11 cellular contexts compared by ENCODE assay signal in the genomic region with DNA sequence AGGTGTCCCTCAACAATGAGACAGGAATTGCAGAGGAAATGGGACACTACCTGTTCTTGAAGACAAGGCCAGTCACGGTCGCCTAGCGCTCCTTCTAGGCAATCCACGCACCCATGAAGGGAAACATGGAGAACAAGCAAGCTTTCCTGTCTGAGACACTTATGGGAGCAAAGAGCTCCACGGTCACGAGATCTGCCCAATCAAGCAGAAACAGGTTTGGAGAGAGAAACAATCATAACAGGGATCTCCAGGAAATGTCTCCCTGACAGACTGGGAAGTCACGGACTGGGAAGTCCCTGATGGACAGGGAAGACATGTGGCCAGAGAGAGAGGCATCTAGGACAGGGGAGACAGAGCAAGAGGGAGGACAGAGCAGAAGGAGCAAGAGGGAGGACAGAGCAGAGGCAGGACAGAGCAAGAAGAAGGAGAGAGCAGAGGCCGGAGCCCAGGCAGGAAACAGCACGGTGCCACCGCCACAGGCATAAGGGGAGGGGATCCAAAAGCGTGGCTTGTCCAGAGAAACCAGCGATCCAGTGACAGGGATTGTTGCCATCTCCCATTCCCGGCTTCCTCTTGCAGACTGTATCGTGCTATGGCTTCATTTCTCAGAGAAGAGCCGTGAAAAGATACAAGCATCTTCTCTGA.
DNase-seq lines count a peak whose midpoint lies in the region; ATAC-seq and TF ChIP-seq lines count a peak whose summit lies in the region.
"Had no signal": no experiment of that assay in that cellular context is flagged by ENCODE, and none has a peak within 500 bp of the region (broad histone marks: within the 10 kb centered on the region; RNA-seq: fewer than 3 reads in every experiment).

No MANE protein-coding gene starts in this region.

- H3K9me3 Mint-ChIP-seq in CD4-positive, alpha-beta memory T cell = peaks cover 0 to 9% (median 0%) of the 10 kb centered on the region in 8 donors
- peaks cover 2 to 22% (median 18%) of the 10 kb centered on the region in 5 experiments for H3K9me3 Mint-ChIP-seq in brain
- H3K9me3 Mint-ChIP-seq in nephron = no peaks in the 10 kb centered on the region

- no peaks in the 10 kb centered on the region for H3K9me3 ChIP-seq in BLaER1
- no peaks in the 10 kb centered on the region for H3K9me3 ChIP-seq in CD4-positive, alpha-beta memory T cell (ENCODE audit: control insufficient read depth in 1 of 2, low read length in 2 of 2)
- H3K9me3 ChIP-seq: SJCRH30 had no signal

- peak overlapping the region; percentile 87 for H3K4me2 ChIP-seq in BLaER1

- peak overlapping the region in 1 of 7 donors; percentile 15 for H3K27ac Mint-ChIP-seq in CD4-positive, alpha-beta memory T cell
- H3K27ac Mint-ChIP-seq in brain = peak overlapping the region; percentile 43 to 94 (median 78)
- no peak overlapping the region for H3K27ac Mint-ChIP-seq in nephron

- no peaks in the 10 kb centered on the region for H3K36me3 Mint-ChIP-seq in CD4-positive, alpha-beta memory T cell
- H3K36me3 Mint-ChIP-seq in brain (peaks cover 2% of the 10 kb centered on the region), nephron (ENCODE audit: low read depth) (no peaks in the 10 kb centered on the region)

- intact Hi-C loops in CD4-positive, alpha-beta memory T cell (cut with micrococcal nuclease) = loop anchor here (2.0 kb wide), 1 partner anchor 168 kb away; a partner anchor contains a TSS

- DNase-seq in CD4-positive, alpha-beta memory T cell = no peak
- DNase-seq in NCI-H1694 treated with DMSO at 0.1 percent for 48 hours (lab: John Stamatoyannopoulos, UW) = no peak
- DNase-seq in HCEC 1CT = no peak
- DNase-seq: activated CD4-positive, CD25-positive, alpha-beta regulatory T cell treated with anti-CD3 and anti-CD28 coated beads, Interleukin-2, amount 50 U/mL, for 72 hours; NCI-H1092; T-helper 9 cell had no signal

- H3K4me3 Mint-ChIP-seq in CD4-positive, alpha-beta memory T cell = peak overlapping the region in 7 of 8 donors; percentile 15 to 86 (median 63)
- H3K4me3 Mint-ChIP-seq in brain = peak overlapping the region; percentile 90 to 93 (median 90)
- peak overlapping the region; percentile 59 to 81 (median 76) for H3K4me3 Mint-ChIP-seq in nephron

- peaks cover 61% of the 10 kb centered on the region for H3K4me1 ChIP-seq in BLaER1
- H3K4me1 ChIP-seq in CD4-positive, alpha-beta memory T cell (ENCODE audit: insufficient read depth, low read length) = peaks cover 50% of the 10 kb centered on the region
- H3K4me1 ChIP-seq: SJCRH30 had no signal

- H3K9ac ChIP-seq in BLaER1 = no peak overlapping the region

- peaks cover 23 to 73% (median 48%) of the 10 kb centered on the region in 4 donors for H3K4me1 Mint-ChIP-seq in CD4-positive, alpha-beta memory T cell
- H3K4me1 Mint-ChIP-seq in brain = peaks cover 71% of the 10 kb centered on the region
- H3K4me1 Mint-ChIP-seq in nephron = peaks cover 16% of the 10 kb centered on the region

- no peak overlapping the region for H3K27ac ChIP-seq in BLaER1
- H3K27ac ChIP-seq in CD4-positive, alpha-beta memory T cell (ENCODE audit: low read depth, low read length) = no peak overlapping the region
- H3K27ac ChIP-seq: SJCRH30 had no signal

- no peaks in the 10 kb centered on the region for H3K36me3 ChIP-seq in BLaER1
- no peaks in the 10 kb centered on the region for H3K36me3 ChIP-seq in CD4-positive, alpha-beta memory T cell (ENCODE audit: insufficient read depth, low read length)
- H3K36me3 ChIP-seq: SJCRH30 had no signal

- H3K4me3 ChIP-seq in BLaER1 = no peak overlapping the region
- no peak overlapping the region for H3K4me3 ChIP-seq in CD4-positive, alpha-beta memory T cell (ENCODE audit: low read length in 2 of 2)

- H3K27me3 Mint-ChIP-seq in CD4-positive, alpha-beta memory T cell = peaks cover 47 to 53% of the 10 kb centered on the region in 2 donors
- peaks cover 36% of the 10 kb centered on the region for H3K27me3 Mint-ChIP-seq in brain
- H3K27me3 Mint-ChIP-seq in nephron (ENCODE audit: low read depth) = peaks cover 96% of the 10 kb centered on the region

- H3K27me3 ChIP-seq in BLaER1 = peaks cover 85% of the 10 kb centered on the region
- peaks cover 11% of the 10 kb centered on the region for H3K27me3 ChIP-seq in CD4-positive, alpha-beta memory T cell (ENCODE audit: insufficient read depth, low read length)

- TF ChIP-seq CTCF in brain (conservative IDR thresholded peaks at IDR 0.05) (no peak), nephron (IDR thresholded peaks at IDR 0.05; ENCODE audit: unreplicated experiment in 3 of 3) (no peak)

- no peak for ATAC-seq in HG03565 (IDR thresholded peaks at IDR 0.05; ENCODE audit: unreplicated experiment)

- peaks cover 45% of the 10 kb centered on the region for H4K20me1 ChIP-seq in BLaER1

- CTCF ChIA-PET in CD4-positive, alpha-beta memory T cell (lab: Charles Lee; ENCODE audit: partially characterized antibody) = no interaction called here

- POLR2A ChIA-PET in CD4-positive, alpha-beta memory T cell (lab: Charles Lee; ENCODE audit: partially characterized antibody) = no interaction called here

Comparison
In these comparisons a context has a peak if more than half of its experiments do, and no peak if none do; other contexts are left out.
1. H3K27ac Mint-ChIP-seq: peak in brain (5 of 5); none in nephron (0 of 3).
2. Peak in every context shown above with its lines, with median percentiles within 50 percentile points of each other: H3K4me3 Mint-ChIP-seq.